In the genomic region with DNA sequence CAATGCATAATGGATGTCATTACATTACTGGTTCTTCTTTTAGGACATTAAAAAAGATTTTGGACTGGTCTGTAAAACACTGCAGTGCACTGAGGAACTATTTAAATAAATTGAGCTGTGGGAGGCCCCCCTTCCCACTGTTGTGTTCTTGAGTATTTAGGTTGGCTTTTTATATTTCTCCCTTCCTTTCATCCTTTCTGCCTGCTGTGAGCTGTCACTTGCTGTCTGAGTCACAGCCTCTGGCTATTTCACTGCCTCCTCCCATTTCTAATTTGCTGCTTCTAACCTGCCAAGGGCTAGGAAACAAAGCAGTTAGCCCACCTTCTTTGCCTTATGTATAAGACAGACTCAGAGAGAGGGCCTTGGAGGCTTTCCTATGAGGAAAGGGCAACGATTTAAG, we compare ENCODE assay signal across 11 cellular contexts.
DNase-seq lines count a peak whose midpoint lies in the region; TF ChIP-seq lines count a peak whose summit lies in the region.
"Had no signal": no experiment of that assay in that cellular context is flagged by ENCODE, and none has a peak within 500 bp of the region (broad histone marks: within the 10 kb centered on the region; RNA-seq: fewer than 3 reads in every experiment).

No MANE protein-coding gene starts in this region.

- peak overlapping the region; percentile 34 for H3K4me2 ChIP-seq in PC-9
- no peak overlapping the region for H3K4me2 ChIP-seq in OCI-LY7 (ENCODE audit: low read length)
- H3K4me2 ChIP-seq: BLaER1 had no signal

- intact Hi-C loops in MCF 10A (cut with micrococcal nuclease) (no loop called here), breast epithelium (cut with DNase I; ENCODE audit: low total_unique reads) (no loop called here), PC-9 (cut with micrococcal nuclease; ENCODE audit: unreplicated experiment) (loop anchor here (5.0 kb wide), 2 partner anchors 78 to 192 kb away; no protein-coding TSS in a partner anchor), OCI-LY7 (cut with micrococcal nuclease; ENCODE audit: unreplicated experiment) (no loop called here)
- intact Hi-C loops in activated CD4-positive, alpha-beta T cell treated with anti-CD3 and anti-CD28 coated beads, Interleukin-2, amount 10 ng/mL, durations not matched to agents 24 days and 14 days (cut with micrococcal nuclease): no loop called here

- H3K27ac ChIP-seq in breast epithelium (no peak overlapping the region), PC-9 (peak overlapping the region; percentile 19), OCI-LY7 (ENCODE audit: low read depth, low read length, poor library complexity, severe bottlenecking) (no peak overlapping the region)
- H3K27ac ChIP-seq: BLaER1, lower lobe of right lung had no signal

- H3K4me3 ChIP-seq in breast epithelium: no peak overlapping the region
- no peak overlapping the region for H3K4me3 ChIP-seq in PC-9
- no peak overlapping the region for H3K4me3 ChIP-seq in fibroblast of mammary gland (ENCODE audit: control insufficient read depth, low read depth, low read length)
- no peak overlapping the region for H3K4me3 ChIP-seq in OCI-LY7 (ENCODE audit: low read depth, low read length, poor library complexity, severe bottlenecking)
- H3K4me3 ChIP-seq: BLaER1, lower lobe of right lung had no signal

- POLR2A ChIA-PET in MCF 10A (lab: Yijun Ruan, JAX): no interaction called here
- POLR2A ChIA-PET in PC-9 (lab: Charles Lee; ENCODE audit: unreplicated experiment): interaction anchor here (0.6 kb wide), 1 partner anchor 79 kb away, joined by 3 read pairs; no protein-coding TSS in a partner anchor
- POLR2A ChIA-PET in OCI-LY7 (lab: Charles Lee): interaction anchor here (0.5 kb wide), 1 partner anchor 229 kb away, joined by 4 read pairs; no protein-coding TSS in a partner anchor

- H3K27me3 ChIP-seq in breast epithelium (no peaks in the 10 kb centered on the region), PC-9 (ENCODE audit: insufficient read depth, low read depth) (no peaks in the 10 kb centered on the region)
- H3K27me3 ChIP-seq: BLaER1 had no signal

- no TSS peak for BruUV-seq in MCF 10A (replicated peaks; lab: Mats Ljungman, UMichigan)
- no TSS peak for BruUV-seq in PC-9 (replicated peaks; lab: Mats Ljungman, UMichigan)
- no TSS peak for BruUV-seq in OCI-LY7 (replicated peaks; lab: Mats Ljungman, UMichigan)

- no peaks in the 10 kb centered on the region for H3K9me3 ChIP-seq in breast epithelium
- H3K9me3 ChIP-seq in PC-9 (ENCODE audit: insufficient read depth, low read depth): peaks cover 15% of the 10 kb centered on the region
- no peaks in the 10 kb centered on the region for H3K9me3 ChIP-seq in OCI-LY7 (ENCODE audit: low read length)
- H3K9me3 ChIP-seq: lower lobe of right lung had no signal

- H3K9me3 Mint-ChIP-seq in MCF 10A (ENCODE audit: unreplicated experiment): no peaks in the 10 kb centered on the region
- H3K9me3 Mint-ChIP-seq in stimulated activated naive CD8-positive, alpha-beta T cell treated with anti-CD3 and anti-CD28 coated beads, Interleukin-15, Interleukin-2, amounts not matched to agents 100 ng/mL and 50 ng/mL, for 24 hours: no peaks in the 10 kb centered on the region
- no peaks in the 10 kb centered on the region for H3K9me3 Mint-ChIP-seq in activated CD4-positive, alpha-beta T cell treated with anti-CD3 and anti-CD28 coated beads, Interleukin-2, amount 10 ng/mL, durations not matched to agents 24 days and 14 days

- no peaks in the 10 kb centered on the region for H3K27me3 Mint-ChIP-seq in MCF 10A (ENCODE audit: insufficient read depth, unreplicated experiment)
- peaks cover 23% of the 10 kb centered on the region for H3K27me3 Mint-ChIP-seq in stimulated activated naive CD8-positive, alpha-beta T cell treated with anti-CD3 and anti-CD28 coated beads, Interleukin-15, Interleukin-2, amounts not matched to agents 100 ng/mL and 50 ng/mL, for 24 hours
- peaks cover 25% of the 10 kb centered on the region for H3K27me3 Mint-ChIP-seq in activated CD4-positive, alpha-beta T cell treated with anti-CD3 and anti-CD28 coated beads, Interleukin-2, amount 10 ng/mL, durations not matched to agents 24 days and 14 days

- H3K36me3 Mint-ChIP-seq in MCF 10A (ENCODE audit: insufficient read depth, unreplicated experiment): peaks cover 5% of the 10 kb centered on the region
- no peaks in the 10 kb centered on the region for H3K36me3 Mint-ChIP-seq in stimulated activated naive CD8-positive, alpha-beta T cell treated with anti-CD3 and anti-CD28 coated beads, Interleukin-15, Interleukin-2, amounts not matched to agents 100 ng/mL and 50 ng/mL, for 24 hours (ENCODE audit: low read depth)
- H3K36me3 Mint-ChIP-seq in activated CD4-positive, alpha-beta T cell treated with anti-CD3 and anti-CD28 coated beads, Interleukin-2, amount 10 ng/mL, durations not matched to agents 24 days and 14 days (ENCODE audit: low read depth): no peaks in the 10 kb centered on the region

- H3F3A ChIP-seq in PC-9 (ENCODE audit: insufficient read depth, low read depth): peaks cover 25% of the 10 kb centered on the region; the same call in 1 of the 2 replicates

- TF ChIP-seq POLR2A in breast epithelium (IDR thresholded peaks at IDR 0.05): no peak

- H4K20me1 ChIP-seq in PC-9 (ENCODE audit: insufficient read depth) (no peaks in the 10 kb centered on the region), OCI-LY7 (ENCODE audit: insufficient read depth, low read length) (no peaks in the 10 kb centered on the region)
- H4K20me1 ChIP-seq: BLaER1 had no signal

- H3K79me2 ChIP-seq in PC-9 (ENCODE audit: low read depth) (no peaks in the 10 kb centered on the region), OCI-LY7 (ENCODE audit: insufficient read depth, low read depth, low read length) (no peaks in the 10 kb centered on the region)

- DNase-seq in MCF 10A (ENCODE audit: unreplicated experiment): peak; percentile 45
- DNase-seq in breast epithelium (ENCODE audit: low spot score in 2 of 2): no peak
- DNase-seq in PC-9: peak; percentile 21 to 65
- peak; percentile 49 for DNase-seq in fibroblast of mammary gland (ENCODE audit: low read depth)
- DNase-seq in OCI-LY7 (ENCODE audit: low spot score): no peak
- no peak for DNase-seq in activated CD4-positive, alpha-beta T cell treated with anti-CD3 and anti-CD28 coated beads, Interleukin-2, amount 10 ng/mL, durations not matched to agents 24 days and 14 days
- DNase-seq in NCI-H2171 (lab: John Stamatoyannopoulos, UW): no peak
- DNase-seq: lower lobe of right lung, substantia nigra had no signal

- no peak overlapping the region for H2AFZ ChIP-seq in PC-9
- no peak overlapping the region for H2AFZ ChIP-seq in OCI-LY7 (ENCODE audit: low read length)

- peaks cover 7% of the 10 kb centered on the region for H3K4me1 Mint-ChIP-seq in MCF 10A (ENCODE audit: insufficient read depth, unreplicated experiment)
- no peaks in the 10 kb centered on the region for H3K4me1 Mint-ChIP-seq in stimulated activated naive CD8-positive, alpha-beta T cell treated with anti-CD3 and anti-CD28 coated beads, Interleukin-15, Interleukin-2, amounts not matched to agents 100 ng/mL and 50 ng/mL, for 24 hours (ENCODE audit: low read depth)
- H3K4me1 Mint-ChIP-seq in activated CD4-positive, alpha-beta T cell treated with anti-CD3 and anti-CD28 coated beads, Interleukin-2, amount 10 ng/mL, durations not matched to agents 24 days and 14 days: peaks cover 2% of the 10 kb centered on the region

- H3K4me3 Mint-ChIP-seq in MCF 10A (ENCODE audit: unreplicated experiment): no peak overlapping the region
- H3K4me3 Mint-ChIP-seq in stimulated activated naive CD8-positive, alpha-beta T cell treated with anti-CD3 and anti-CD28 coated beads, Interleukin-15, Interleukin-2, amounts not matched to agents 100 ng/mL and 50 ng/mL, for 24 hours: no peak overlapping the region
- no peak overlapping the region for H3K4me3 Mint-ChIP-seq in activated CD4-positive, alpha-beta T cell treated with anti-CD3 and anti-CD28 coated beads, Interleukin-2, amount 10 ng/mL, durations not matched to agents 24 days and 14 days

- TF ChIP-seq CTCF in MCF 10A (IDR thresholded peaks at IDR 0.05; ENCODE audit: unreplicated experiment) (no peak), breast epithelium (IDR thresholded peaks at IDR 0.05) (no peak), PC-9 (conservative IDR thresholded peaks at IDR 0.05) (no peak), fibroblast of mammary gland (conservative IDR thresholded peaks at IDR 0.05; ENCODE audit: control insufficient read depth, insufficient read depth, low read depth, low read length) (no peak), OCI-LY7 (conservative IDR thresholded peaks at IDR 0.05; ENCODE audit: low read length) (no peak)

- no peaks in the 10 kb centered on the region for H3K36me3 ChIP-seq in breast epithelium
- no peaks in the 10 kb centered on the region for H3K36me3 ChIP-seq in PC-9 (ENCODE audit: low read depth)
- H3K36me3 ChIP-seq in OCI-LY7 (ENCODE audit: insufficient read depth, low read length): no peaks in the 10 kb centered on the region
- H3K36me3 ChIP-seq: BLaER1, lower lobe of right lung had no signal

- CTCF ChIA-PET in MCF 10A (lab: Yijun Ruan, JAX) (interaction anchor here (0.6 kb wide), 1 partner anchor 227 kb away, joined by 3 read pairs; no protein-coding TSS in a partner anchor), PC-9 (lab: Charles Lee) (no interaction called here), OCI-LY7 (lab: Charles Lee; ENCODE audit: unreplicated experiment) (no interaction called here)

- no peak overlapping the region for H3K27ac Mint-ChIP-seq in MCF 10A (ENCODE audit: low read depth, unreplicated experiment)
- peak overlapping the region; percentile 33 for H3K27ac Mint-ChIP-seq in stimulated activated naive CD8-positive, alpha-beta T cell treated with anti-CD3 and anti-CD28 coated beads, Interleukin-15, Interleukin-2, amounts not matched to agents 100 ng/mL and 50 ng/mL, for 24 hours
- H3K27ac Mint-ChIP-seq in activated CD4-positive, alpha-beta T cell treated with anti-CD3 and anti-CD28 coated beads, Interleukin-2, amount 10 ng/mL, durations not matched to agents 24 days and 14 days: no peak overlapping the region

- H3K4me1 ChIP-seq in breast epithelium: no peaks in the 10 kb centered on the region
- peaks cover 56% of the 10 kb centered on the region for H3K4me1 ChIP-seq in PC-9 (replicated peaks; ENCODE audit: insufficient read depth)
- no peaks in the 10 kb centered on the region for H3K4me1 ChIP-seq in OCI-LY7 (ENCODE audit: insufficient read depth, low read length, poor library complexity, severe bottlenecking)
- H3K4me1 ChIP-seq: BLaER1 had no signal

- H3K9me2 ChIP-seq in PC-9 (ENCODE audit: insufficient read depth) (no peaks in the 10 kb centered on the region), OCI-LY7 (ENCODE audit: insufficient read depth, low read length) (no peaks in the 10 kb centered on the region)

Comparison
In these comparisons a context has a peak if more than half of its experiments do, and no peak if none do; other contexts are left out.
1. DNase-seq: peak in MCF 10A (single experiment), PC-9 (2 of 2) and fibroblast of mammary gland (single experiment); none in breast epithelium (0 of 2), OCI-LY7 (single experiment), activated CD4-positive, alpha-beta T cell treated with anti-CD3 and anti-CD28 coated beads, Interleukin-2, amount 10 ng/mL, durations not matched to agents 24 days and 14 days (single experiment) and NCI-H2171 (single experiment).